Comparison of ENCODE assay signal across 15 cellular contexts in the genomic region with DNA sequence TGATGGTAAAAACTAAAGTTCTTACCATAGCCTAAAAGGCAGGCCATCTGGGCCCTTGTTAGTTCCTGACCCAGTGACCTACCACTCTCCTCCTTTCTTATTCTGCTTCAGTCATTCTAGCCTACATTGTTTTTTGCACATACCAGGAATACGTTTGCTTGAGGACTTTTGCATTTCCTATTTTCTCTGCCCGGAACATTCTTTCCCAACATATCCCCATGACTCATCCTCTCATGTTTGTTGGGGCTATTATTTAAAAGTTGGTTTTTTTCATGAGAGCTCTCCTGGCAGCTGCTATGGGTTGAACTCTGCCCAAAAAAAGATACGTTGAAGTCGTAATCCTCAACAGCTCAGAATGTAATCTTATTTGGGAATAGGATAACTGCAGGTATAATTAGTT.
DNase-seq lines count a peak whose midpoint lies in the region; ATAC-seq and TF ChIP-seq lines count a peak whose summit lies in the region.
"Had no signal": no experiment of that assay in that cellular context is flagged by ENCODE, and none has a peak within 500 bp of the region (broad histone marks: within the 10 kb centered on the region; RNA-seq: fewer than 3 reads in every experiment).

No MANE protein-coding gene starts in this region.

- peak overlapping the region in 1 of 2 donors; percentile 25 for H3K27ac ChIP-seq in thoracic aorta
- H3K27ac ChIP-seq: KMS-11 had no signal

- ATAC-seq in thoracic aorta (ENCODE audit: insufficient number of reproducible peaks, low FRiP score, low read depth): peak; percentile 73
- ATAC-seq: activated CD8-positive, alpha-beta memory T cell treated with anti-CD3 and anti-CD28 coated beads, Interleukin-2, amount 10 ng/mL, durations not matched to agents 7 days and 5 days; T-cell had no signal

- no peaks in the 10 kb centered on the region for H3K27me3 ChIP-seq in NT2/D1 (ENCODE audit: insufficient read depth, insufficient read length)
- H3K27me3 ChIP-seq in thoracic aorta (replicated peaks; ENCODE audit: insufficient read depth): no peaks in the 10 kb centered on the region

- TF ChIP-seq CTCF in choroid plexus epithelial cell (conservative IDR thresholded peaks at IDR 0.05; ENCODE audit: low read depth, low read length): no peak
- TF ChIP-seq CTCF in thoracic aorta (IDR thresholded peaks at IDR 0.05): no peak

- H3K9me3 ChIP-seq in NT2/D1 (ENCODE audit: insufficient read depth, low read length) (no peaks in the 10 kb centered on the region; the same call in 1 of the 2 replicates), thoracic aorta (no peaks in the 10 kb centered on the region)

- H3K9ac ChIP-seq in NT2/D1 (ENCODE audit: insufficient read length, low read depth): no peak overlapping the region
- H3K9ac ChIP-seq: KMS-11 had no signal

- H3K4me3 ChIP-seq in NT2/D1 (ENCODE audit: insufficient read length, low read depth) (no peak overlapping the region), choroid plexus epithelial cell (ENCODE audit: low read depth, low read length) (no peak overlapping the region), thoracic aorta (peak overlapping the region; percentile 26)

- no peaks in the 10 kb centered on the region for H3K36me3 ChIP-seq in NT2/D1 (ENCODE audit: insufficient read depth, insufficient read length, low read length)
- no peaks in the 10 kb centered on the region for H3K36me3 ChIP-seq in thoracic aorta

- peak; percentile 30 for DNase-seq in NT2/D1 (ENCODE audit: low read depth, low spot score)
- DNase-seq in choroid plexus epithelial cell (ENCODE audit: low read depth): peak; percentile 59
- DNase-seq in iris pigment epithelial cell (ENCODE audit: low read depth): peak; percentile 23
- DNase-seq in thoracic aorta (ENCODE audit: low spot score): no peak
- DNase-seq in NOMO-1 (lab: John Stamatoyannopoulos, UW; ENCODE audit: unreplicated experiment in 2 of 2): no peak
- no peak for DNase-seq in C1 segment of cervical spinal cord (lab: John Stamatoyannopoulos, UW)
- no peak for DNase-seq in activated CD4-positive, CD25-positive, alpha-beta regulatory T cell treated with anti-CD3 and anti-CD28 coated beads, Interleukin-2, amount 50 U/mL, for 72 hours
- DNase-seq: activated CD8-positive, alpha-beta memory T cell treated with anti-CD3 and anti-CD28 coated beads, Interleukin-2, amount 10 ng/mL, durations not matched to agents 7 days and 5 days; central memory CD4-positive, alpha-beta T cell; DMS79; hippocampal formation; NCI-H1694; NCI-H510A treated with DMSO at 0.1 percent for 48 hours; T-cell had no signal

- H3K4me1 ChIP-seq in NT2/D1 (ENCODE audit: insufficient read depth, insufficient read length): no peaks in the 10 kb centered on the region
- peaks cover 5 to 6% of the 10 kb centered on the region in 2 donors for H3K4me1 ChIP-seq in thoracic aorta (ENCODE audit: control insufficient read depth in 1 of 2, low read depth in 2 of 2)

Comparison
In these comparisons a context has a peak if more than half of its experiments do, and no peak if none do; other contexts are left out.
1. DNase-seq: peak in NT2/D1 (single experiment), choroid plexus epithelial cell (single experiment) and iris pigment epithelial cell (single experiment); none in thoracic aorta (single experiment), NOMO-1 (0 of 2), C1 segment of cervical spinal cord (0 of 14) and activated CD4-positive, CD25-positive, alpha-beta regulatory T cell treated with anti-CD3 and anti-CD28 coated beads, Interleukin-2, amount 50 U/mL, for 72 hours (single experiment).